In genomic region chr11:128874406-128874805, GRCh38 we compare ENCODE assay signal across 17 cellular contexts. TPM values are rescaled to one million over a fixed set of nuclear protein-coding genes. Genes with fewer than 3 reads are reported as not detected.
DNase-seq lines count a peak whose midpoint lies in the region; ATAC-seq lines count a peak whose summit lies in the region.
"Had no signal": no experiment of that assay in that cellular context is flagged by ENCODE, and none has a peak within 500 bp of the region (broad histone marks: within the 10 kb centered on the region; RNA-seq: fewer than 3 reads in every experiment).

No MANE protein-coding gene starts in this region.

- no peak for ATAC-seq in HG03457 (IDR thresholded peaks at IDR 0.05; ENCODE audit: unreplicated experiment)

- no peak overlapping the region for H3K4me3 ChIP-seq in skeletal muscle cell (ENCODE audit: low read depth, low read length)
- H3K4me3 ChIP-seq: HAP-1 had no signal

- in situ Hi-C loops in ACHN (cut with HindIII; ENCODE audit: low pct_ligation_motif_present, low pct_unique_long_range_greater_than_20kb, low sequenced_read_pairs): no loop called here

- DNase-seq in activated CD8-positive, alpha-beta memory T cell treated with anti-CD3 and anti-CD28 coated beads, Interleukin-2, amount 50 U/mL, for 48 hours: peak; percentile 32
- no peak for DNase-seq in activated CD8-positive, alpha-beta memory T cell treated with anti-CD3 and anti-CD28 coated beads, Interleukin-2, amount 50 U/mL, for 4 hours
- peak; percentile 18 for DNase-seq in M059J (ENCODE audit: low read depth)
- peak; percentile 3 for DNase-seq in fibroblast of gingiva (ENCODE audit: low read depth)
- DNase-seq in skeletal muscle cell (ENCODE audit: low read depth): peak; percentile 17
- no peak for DNase-seq in ACHN
- DNase-seq in DMS79 treated with DMSO at 0.1 percent for 48 hours (lab: John Stamatoyannopoulos, UW): no peak
- DNase-seq: CD4-positive, CD25-positive, alpha-beta regulatory T cell; DND-41; MV-4-11; NCI-H1436 treated with DMSO at 0.1 percent for 48 hours; NCI-H2227 treated with DMSO at 0.1 percent for 48 hours; NCI-H526 had no signal

RNA-seq across cellular contexts. Expression of gene KCNJ1, which starts 7.3 kb away (rescaled TPM):
- total RNA-seq in M059J (2014; rRNA removed; shearing (Covaris generic)): not detected in 2 replicates
- total RNA-seq: A172; CD4-positive, CD25-positive, alpha-beta regulatory T cell; LHCN-M2 had no signal

RNA-seq across cellular contexts. Expression of gene KCNJ5, which starts 16.8 kb away (rescaled TPM):
- not detected in 2 replicates for total RNA-seq in M059J (2014; rRNA removed; shearing (Covaris generic))
- total RNA-seq: CD4-positive, CD25-positive, alpha-beta regulatory T cell had no signal

Comparison
In these comparisons a context has a peak if more than half of its experiments do, and no peak if none do; other contexts are left out.
1. DNase-seq: peak in activated CD8-positive, alpha-beta memory T cell treated with anti-CD3 and anti-CD28 coated beads, Interleukin-2, amount 50 U/mL, for 48 hours (single experiment), M059J (single experiment), fibroblast of gingiva (single experiment) and skeletal muscle cell (single experiment); none in activated CD8-positive, alpha-beta memory T cell treated with anti-CD3 and anti-CD28 coated beads, Interleukin-2, amount 50 U/mL, for 4 hours (single experiment), ACHN (single experiment) and DMS79 treated with DMSO at 0.1 percent for 48 hours (single experiment).